In the genomic region with DNA sequence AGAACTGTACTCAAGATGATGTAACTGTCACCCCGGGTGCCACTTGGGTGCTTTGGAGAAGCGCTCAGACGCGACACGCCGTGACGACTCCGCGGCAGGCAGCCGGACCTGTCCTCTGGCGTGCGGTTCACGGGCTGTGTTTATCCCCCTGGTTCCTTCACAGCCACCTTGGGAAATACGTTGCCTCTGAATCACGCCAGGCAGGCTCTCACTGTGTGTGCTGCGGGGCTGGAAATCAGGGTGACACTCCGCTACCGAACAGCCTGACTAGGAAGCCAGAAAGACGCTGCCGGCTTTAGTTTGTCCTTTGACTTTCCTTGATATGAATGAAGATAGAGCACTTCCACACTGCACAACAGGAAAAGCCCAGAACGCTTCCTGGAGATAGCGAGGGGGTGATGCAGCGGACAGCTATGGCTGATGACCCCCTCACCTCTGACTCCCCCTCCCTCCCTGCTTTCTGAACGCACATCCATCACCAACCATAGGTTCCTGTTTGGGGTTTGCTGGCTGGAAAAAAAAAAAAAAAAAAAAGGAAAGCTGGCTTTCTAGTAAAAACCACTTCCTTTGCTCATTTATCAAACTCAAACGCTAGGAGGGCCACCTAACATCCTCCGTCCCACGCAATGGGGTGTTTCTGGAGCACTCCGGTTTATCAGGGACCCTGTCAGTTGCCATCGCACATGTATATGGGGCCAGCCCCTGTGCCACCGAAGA, we compare ENCODE assay signal across 1 cellular context.
TF ChIP-seq lines count a peak whose summit lies in the region.

No MANE protein-coding gene starts in this region.

TF ChIP-seq in HepG2, 621 proteins besides CTCF, POLR2A, EP300 and RAD21:
- TF ChIP-seq SALL2 (CRISPR knock-in tag; IDR thresholded peaks at IDR 0.05) = no peak
- peak; percentile 51 for TF ChIP-seq AGO2 (optimal IDR thresholded peaks at IDR 0.05; ENCODE audit: low read depth, low read length)
